ENCODE assay signal across 13 cellular contexts in the genomic region with DNA sequence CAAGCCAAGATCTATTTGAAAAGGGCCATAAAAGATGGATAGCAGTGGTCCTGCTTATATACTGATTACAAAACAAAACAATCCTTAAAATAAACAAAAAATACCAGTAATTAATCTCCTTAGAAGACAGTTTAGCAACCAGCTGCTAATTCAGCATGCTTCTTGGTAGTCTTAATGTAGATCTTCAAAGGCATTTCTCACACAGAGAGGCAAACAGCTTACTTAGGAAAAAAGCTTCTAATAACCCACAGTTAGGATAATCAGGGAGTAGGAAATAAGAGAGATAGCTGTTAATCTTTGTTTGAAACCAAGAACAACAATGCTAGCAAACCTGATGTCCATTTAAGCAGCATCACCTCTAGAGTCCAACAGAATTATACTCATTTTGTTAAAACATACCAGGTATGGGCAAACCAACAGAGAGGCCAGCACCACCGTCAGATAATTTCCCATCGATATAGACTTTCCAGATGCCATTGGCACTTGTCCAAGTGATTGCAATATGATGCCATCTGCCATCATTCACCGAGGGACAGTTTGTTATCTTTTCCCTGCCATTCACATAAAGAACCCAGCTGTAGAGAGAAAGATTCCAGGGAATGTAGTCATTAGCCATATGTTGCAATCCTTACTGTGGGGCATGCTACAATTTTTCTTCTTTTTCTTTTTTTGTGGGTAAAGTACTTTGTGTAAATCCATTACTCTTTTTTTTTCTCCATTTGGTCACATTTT.
DNase-seq lines count a peak whose midpoint lies in the region; ATAC-seq and TF ChIP-seq lines count a peak whose summit lies in the region.
"Had no signal": no experiment of that assay in that cellular context is flagged by ENCODE, and none has a peak within 500 bp of the region (broad histone marks: within the 10 kb centered on the region; RNA-seq: fewer than 3 reads in every experiment).

No MANE protein-coding gene starts in this region.

- H3K4me1 Mint-ChIP-seq in activated CD4-positive, alpha-beta T cell treated with anti-CD3 and anti-CD28 coated beads for 36 hours: no peaks in the 10 kb centered on the region
- H3K4me1 Mint-ChIP-seq in activated naive CD8-positive, alpha-beta T cell treated with anti-CD3 and anti-CD28 coated beads, Interleukin-2, amount 50 U/mL, for 24 hours: no peaks in the 10 kb centered on the region
- H3K4me1 Mint-ChIP-seq: naive thymus-derived CD4-positive, alpha-beta T cell had no signal

- WGBS in esophagus squamous epithelium, 2 donors: 39 to 58% methylated on average over 3 of the region's 3 CpGs

- no peak for TF ChIP-seq CTCF in esophagus squamous epithelium (IDR thresholded peaks at IDR 0.05)

- CTCF ChIA-PET in activated CD4-positive, alpha-beta T cell treated with anti-CD3 and anti-CD28 coated beads for 36 hours (lab: Charles Lee): interaction anchor here (0.9 to 1.0 kb wide), 2 partner anchors 9 to 1946 kb away, joined by 3 read pairs; no protein-coding TSS in a partner anchor

- H3K27me3 Mint-ChIP-seq in activated CD4-positive, alpha-beta T cell treated with anti-CD3 and anti-CD28 coated beads for 36 hours: peaks cover 2% of the 10 kb centered on the region
- H3K27me3 Mint-ChIP-seq in activated naive CD8-positive, alpha-beta T cell treated with anti-CD3 and anti-CD28 coated beads, Interleukin-2, amount 50 U/mL, for 24 hours: peaks cover 1% of the 10 kb centered on the region

- POLR2A ChIA-PET in activated CD4-positive, alpha-beta T cell treated with anti-CD3 and anti-CD28 coated beads for 36 hours (lab: Charles Lee): no interaction called here

- H3K27me3 ChIP-seq in esophagus squamous epithelium: no peaks in the 10 kb centered on the region
- H3K27me3 ChIP-seq: BLaER1, cardiac muscle cell, SJSA1 had no signal

- no peak overlapping the region for H3K27ac Mint-ChIP-seq in activated CD4-positive, alpha-beta T cell treated with anti-CD3 and anti-CD28 coated beads for 36 hours
- H3K27ac Mint-ChIP-seq in activated naive CD8-positive, alpha-beta T cell treated with anti-CD3 and anti-CD28 coated beads, Interleukin-2, amount 50 U/mL, for 24 hours: no peak overlapping the region
- H3K27ac Mint-ChIP-seq: naive thymus-derived CD4-positive, alpha-beta T cell had no signal

- intact Hi-C loops in activated CD4-positive, alpha-beta T cell treated with anti-CD3 and anti-CD28 coated beads for 36 hours (cut with DNase I, micrococcal nuclease): no loop called here
- intact Hi-C loops in esophagus squamous epithelium (cut with DNase I): no loop called here

- H3K4me3 ChIP-seq in esophagus squamous epithelium: no peak overlapping the region
- H3K4me3 ChIP-seq: BLaER1, cardiac muscle cell, SJSA1 had no signal

- H3K27ac ChIP-seq in esophagus squamous epithelium: peak overlapping the region in 1 of 4 donors; percentile 40
- H3K27ac ChIP-seq: BLaER1, cardiac muscle cell, SJSA1 had no signal

- no peak for ATAC-seq in GM18511 (IDR thresholded peaks at IDR 0.05; ENCODE audit: unreplicated experiment)
- ATAC-seq in activated CD4-positive, alpha-beta T cell treated with anti-CD3 and anti-CD28 coated beads for 36 hours: no peak
- no peak for ATAC-seq in activated naive CD8-positive, alpha-beta T cell treated with anti-CD3 and anti-CD28 coated beads, Interleukin-2, amount 50 U/mL, for 24 hours
- ATAC-seq: naive thymus-derived CD4-positive, alpha-beta T cell had no signal

- peaks cover 0 to 7% (median 0%) of the 10 kb centered on the region in 3 donors for H3K9me3 ChIP-seq in esophagus squamous epithelium
- H3K9me3 ChIP-seq: SJSA1 had no signal

- no peak overlapping the region for H3K4me3 Mint-ChIP-seq in activated CD4-positive, alpha-beta T cell treated with anti-CD3 and anti-CD28 coated beads for 36 hours
- H3K4me3 Mint-ChIP-seq in activated naive CD8-positive, alpha-beta T cell treated with anti-CD3 and anti-CD28 coated beads, Interleukin-2, amount 50 U/mL, for 24 hours: no peak overlapping the region
- H3K4me3 Mint-ChIP-seq: naive thymus-derived CD4-positive, alpha-beta T cell had no signal

- H3K4me1 ChIP-seq in esophagus squamous epithelium: peaks cover 0 to 11% (median 6%) of the 10 kb centered on the region in 3 donors
- H3K4me1 ChIP-seq: BLaER1, SJSA1 had no signal

- H3K36me3 Mint-ChIP-seq in activated CD4-positive, alpha-beta T cell treated with anti-CD3 and anti-CD28 coated beads for 36 hours (ENCODE audit: low read depth): no peaks in the 10 kb centered on the region
- no peaks in the 10 kb centered on the region for H3K36me3 Mint-ChIP-seq in activated naive CD8-positive, alpha-beta T cell treated with anti-CD3 and anti-CD28 coated beads, Interleukin-2, amount 50 U/mL, for 24 hours (ENCODE audit: low read depth)
- H3K36me3 Mint-ChIP-seq: naive thymus-derived CD4-positive, alpha-beta T cell had no signal

- no peak for TF ChIP-seq POLR2A in erythroblast (IDR thresholded peaks at IDR 0.05; ENCODE audit: low read length)
- TF ChIP-seq POLR2A in esophagus squamous epithelium (IDR thresholded peaks at IDR 0.05): no peak

- peaks cover 5% of the 10 kb centered on the region for H3K9me3 Mint-ChIP-seq in activated CD4-positive, alpha-beta T cell treated with anti-CD3 and anti-CD28 coated beads for 36 hours (ENCODE audit: low read depth)
- peaks cover 11% of the 10 kb centered on the region for H3K9me3 Mint-ChIP-seq in activated naive CD8-positive, alpha-beta T cell treated with anti-CD3 and anti-CD28 coated beads, Interleukin-2, amount 50 U/mL, for 24 hours

- peaks cover 0 to 8% (median 0%) of the 10 kb centered on the region in 3 donors for H3K36me3 ChIP-seq in esophagus squamous epithelium
- H3K36me3 ChIP-seq: BLaER1, cardiac muscle cell, SJSA1 had no signal

- DNase-seq in A172 (ENCODE audit: low spot score) (peak; percentile 42), GOT3 (lab: John Stamatoyannopoulos, UW) (peak; percentile 1), NCI-H748 (lab: John Stamatoyannopoulos, UW; ENCODE audit: unreplicated experiment) (peak; percentile 94), erythroblast (lab: John Stamatoyannopoulos, UW) (peak; percentile 72 to 82), esophagus squamous epithelium (lab: John Stamatoyannopoulos, UW) (no peak)
- DNase-seq in activated CD4-positive, alpha-beta T cell treated with anti-CD3 and anti-CD28 coated beads for 36 hours: no peak
- DNase-seq in activated naive CD8-positive, alpha-beta T cell treated with anti-CD3 and anti-CD28 coated beads, Interleukin-2, amount 50 U/mL, for 24 hours: no peak
- DNase-seq: activated CD4-positive, alpha-beta T cell treated with anti-CD3 and anti-CD28 coated beads, Interleukin-2, amount 50 U/mL, for 48 hours; naive thymus-derived CD4-positive, alpha-beta T cell had no signal

Comparison
In these comparisons a context has a peak if more than half of its experiments do, and no peak if none do; other contexts are left out.
1. DNase-seq: peak in A172 (single experiment), GOT3 (single experiment), NCI-H748 (single experiment) and erythroblast (2 of 2); none in activated CD4-positive, alpha-beta T cell treated with anti-CD3 and anti-CD28 coated beads for 36 hours (single experiment), esophagus squamous epithelium (single experiment) and activated naive CD8-positive, alpha-beta T cell treated with anti-CD3 and anti-CD28 coated beads, Interleukin-2, amount 50 U/mL, for 24 hours (single experiment).